In the genomic region with DNA sequence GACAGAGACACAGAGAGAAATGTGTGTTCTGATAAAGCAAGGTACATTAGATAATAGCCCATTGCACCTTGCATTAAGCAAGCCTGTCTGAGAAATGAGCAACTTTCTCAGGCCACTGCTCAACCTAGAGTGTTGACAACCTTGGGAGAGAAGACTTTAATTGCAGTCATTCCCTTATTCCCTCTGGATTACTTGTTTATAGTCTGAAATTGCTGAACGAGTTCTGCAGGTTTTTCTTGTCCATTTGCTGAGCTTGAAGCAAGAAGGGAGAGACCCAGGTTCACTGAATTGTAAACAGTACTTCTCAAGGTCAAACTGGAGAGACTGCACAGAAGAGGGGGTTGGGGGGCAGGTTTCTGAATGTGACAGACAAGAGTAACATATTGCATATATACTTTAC, we compare ENCODE assay signal across 14 cellular contexts.
DNase-seq lines count a peak whose midpoint lies in the region; ATAC-seq, FAIRE-seq and TF ChIP-seq lines count a peak whose summit lies in the region.
"Had no signal": no experiment of that assay in that cellular context is flagged by ENCODE, and none has a peak within 500 bp of the region (broad histone marks: within the 10 kb centered on the region; RNA-seq: fewer than 3 reads in every experiment).

No MANE protein-coding gene starts in this region.

- peak overlapping the region; percentile 58 for H2AFZ ChIP-seq in GM12878 (ENCODE audit: control insufficient read depth, low read depth, low read length)

- no peak for TF ChIP-seq EP300 in GM12878 (IDR thresholded peaks at IDR 0.05; ENCODE audit: borderline replicate concordance in 1 of 2, control insufficient read depth in 1 of 2, low read depth in 2 of 2, low read length in 2 of 2)

- 0% methylated on average over 1 of the region's 1 CpG for WGBS in GM12878 (ENCODE audit: insufficient coverage, insufficient replicate concordance, low lambda C conversion rate, missing lambda C conversion rate)

- H3K4me1 ChIP-seq in BLaER1 (peaks cover 63% of the 10 kb centered on the region), GM12878 (ENCODE audit: control insufficient read depth, insufficient read depth, low read length) (peaks cover 60% of the 10 kb centered on the region), mucosa of descending colon (ENCODE audit: low read depth) (peaks cover 43% of the 10 kb centered on the region)

- SMC1A ChIA-PET in GM12878 (lab: Charles Lee; ENCODE audit: uncharacterized antibody, unreplicated experiment), result interaction anchor here (0.6 to 12.8 kb wide), 18 partner anchors 8 to 399 kb away, joined by 3 to 319 read pairs (median 4); no protein-coding TSS in a partner anchor

- H3K9me3 ChIP-seq in BLaER1 (no peaks in the 10 kb centered on the region), GM12878 (replicated peaks; ENCODE audit: control insufficient read depth, insufficient read depth, low read length) (no peaks in the 10 kb centered on the region; the same call in 2 of the 3 replicates), mucosa of descending colon (no peaks in the 10 kb centered on the region)
- H3K9me3 ChIP-seq: gastrocnemius medialis had no signal

- TF ChIP-seq POLR2A in GM12878 (IDR thresholded peaks at IDR 0.05; ENCODE audit: low read depth, low read length), result no peak

- H3K36me3 ChIP-seq in BLaER1 (no peaks in the 10 kb centered on the region), GM12878 (ENCODE audit: control insufficient read depth in 2 of 2, insufficient read depth in 2 of 2, low read length in 1 of 2) (no peaks in the 10 kb centered on the region), mucosa of descending colon (ENCODE audit: low read depth) (no peaks in the 10 kb centered on the region)
- H3K36me3 ChIP-seq: gastrocnemius medialis had no signal

- no peak for FAIRE-seq in GM12878 (lab: Jason Lieb, UNC)

- CTCF ChIA-PET in GM12878 (lab: Yijun Ruan, JAX), result interaction anchor here (1.0 to 6.0 kb wide), 10 partner anchors 10 to 180 kb away, joined by 3 to 59 read pairs (median 4); no protein-coding TSS in a partner anchor

- ATAC-seq in GM12878 (no peak), mucosa of descending colon (peak; percentile 77), HG03095 (IDR thresholded peaks at IDR 0.05; ENCODE audit: unreplicated experiment) (no peak)
- ATAC-seq: activated CD4-positive, alpha-beta T cell treated with anti-CD3 and anti-CD28 coated beads for 36 hours; gastrocnemius medialis had no signal

- no peaks in the 10 kb centered on the region for H4K20me1 ChIP-seq in BLaER1
- H4K20me1 ChIP-seq in GM12878 (ENCODE audit: control insufficient read depth, insufficient read depth), result no peaks in the 10 kb centered on the region

- no TSS peak for BruUV-seq in GM12878 (replicated peaks; lab: Mats Ljungman, UMichigan)

- H3K27me3 ChIP-seq in BLaER1 (no peaks in the 10 kb centered on the region), GM12878 (replicated peaks in 1 of 2; ENCODE audit: control insufficient read depth in 2 of 2, insufficient read depth in 2 of 2, low read length in 1 of 2) (no peaks in the 10 kb centered on the region)
- H3K27me3 ChIP-seq: gastrocnemius medialis had no signal

- TF ChIP-seq RAD21 in GM12878 (IDR thresholded peaks at IDR 0.05; ENCODE audit: insufficient read depth, low read depth, low read length), result no peak

- peak overlapping the region; percentile 62 for H3K27ac ChIP-seq in BLaER1
- H3K27ac ChIP-seq in GM12878 (ENCODE audit: control insufficient read depth, insufficient read depth), result peak overlapping the region; percentile 70

- TF ChIP-seq CTCF in GM12878 (IDR thresholded peaks at IDR 0.05 in 2 of 3, conservative IDR thresholded peaks at IDR 0.05 in 1 of 3; ENCODE audit: control insufficient read depth in 2 of 3, extremely low read depth in 1 of 3, insufficient read depth in 1 of 3, low read depth in 3 of 3, low read length in 3 of 3), result no peak
- no peak for TF ChIP-seq CTCF in mucosa of descending colon (IDR thresholded peaks at IDR 0.05)

- no peaks in the 10 kb centered on the region; the same call in none of the 2 replicates for H3K79me2 ChIP-seq in GM12878 (ENCODE audit: control insufficient read depth, insufficient read depth, low read length)

- no peak overlapping the region for H3K9ac ChIP-seq in BLaER1
- H3K9ac ChIP-seq in GM12878 (ENCODE audit: control insufficient read depth, insufficient read depth, low read length), result peak overlapping the region; percentile 44

- in situ Hi-C loops in GM12878 (cut with MboI), result no loop called here

- DNase-seq in HPDE6-E6E7 (ENCODE audit: extremely low spot score) (peak; percentile 48), GM12878 (ENCODE audit: low read depth, low spot score) (no peak), mucosa of descending colon (peak in 2 of 3 donors; percentile 24 to 83), COLO668 (lab: John Stamatoyannopoulos, UW; ENCODE audit: unreplicated experiment) (no peak), NCI-H187 treated with DMSO at 0.1 percent for 48 hours (lab: John Stamatoyannopoulos, UW) (no peak), D341Med (ENCODE audit: low spot score) (no peak)
- DNase-seq: activated CD4-positive, alpha-beta T cell treated with anti-CD3 and anti-CD28 coated beads for 36 hours; activated naive CD4-positive, alpha-beta T cell treated with Interleukin-2 at 50 U/mL for 16 hours; CD4-positive, alpha-beta T cell; gastrocnemius medialis; NCI-H2081 treated with DMSO at 0.1 percent for 48 hours had no signal

- RAD21 ChIA-PET in GM12878 (lab: Charles Lee; ENCODE audit: unreplicated experiment), result interaction anchor here (0.6 to 15.5 kb wide), 16 partner anchors 8 to 521 kb away, joined by 3 to 346 read pairs (median 3); no protein-coding TSS in a partner anchor

- POLR2A ChIA-PET in GM12878 (lab: Charles Lee), result interaction anchor here (0.5 to 15.5 kb wide), 10 partner anchors 8 to 409 kb away, joined by 3 to 204 read pairs (median 4); no protein-coding TSS in a partner anchor

- intact Hi-C loops in GM12878 (cut with micrococcal nuclease; ENCODE audit: unreplicated experiment) (no loop called here), mucosa of descending colon (cut with DNase I, micrococcal nuclease) (no loop called here)

- H3K4me2 ChIP-seq in BLaER1 (peak overlapping the region; percentile 56), GM12878 (ENCODE audit: control insufficient read depth, insufficient read depth) (peak overlapping the region; percentile 32; the same call in 1 of the 2 replicates)

- H3K4me3 ChIP-seq in BLaER1 (no peak overlapping the region), GM12878 (no peak overlapping the region), mucosa of descending colon (no peak overlapping the region)
- H3K4me3 ChIP-seq: gastrocnemius medialis, skin epidermis had no signal

TF ChIP-seq in GM12878, 131 proteins besides CTCF, POLR2A, EP300 and RAD21:
- TF ChIP-seq, protein P1, sequence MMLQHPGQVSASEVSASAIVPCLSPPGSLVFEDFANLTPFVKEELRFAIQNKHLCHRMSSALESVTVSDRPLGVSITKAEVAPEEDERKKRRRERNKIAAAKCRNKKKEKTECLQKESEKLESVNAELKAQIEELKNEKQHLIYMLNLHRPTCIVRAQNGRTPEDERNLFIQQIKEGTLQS (IDR thresholded peaks at IDR 0.05; ENCODE audit: borderline replicate concordance, extremely low read depth, low read depth, low read length), result no peak
- TF ChIP-seq, protein P2, sequence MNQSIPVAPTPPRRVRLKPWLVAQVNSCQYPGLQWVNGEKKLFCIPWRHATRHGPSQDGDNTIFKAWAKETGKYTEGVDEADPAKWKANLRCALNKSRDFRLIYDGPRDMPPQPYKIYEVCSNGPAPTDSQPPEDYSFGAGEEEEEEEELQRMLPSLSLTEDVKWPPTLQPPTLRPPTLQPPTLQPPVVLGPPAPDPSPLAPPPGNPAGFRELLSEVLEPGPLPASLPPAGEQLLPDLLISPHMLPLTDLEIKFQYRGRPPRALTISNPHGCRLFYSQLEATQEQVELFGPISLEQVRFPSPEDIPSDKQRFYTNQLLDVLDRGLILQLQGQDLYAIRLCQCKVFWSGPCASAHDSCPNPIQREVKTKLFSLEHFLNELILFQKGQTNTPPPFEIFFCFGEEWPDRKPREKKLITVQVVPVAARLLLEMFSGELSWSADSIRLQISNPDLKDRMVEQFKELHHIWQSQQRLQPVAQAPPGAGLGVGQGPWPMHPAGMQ (IDR thresholded peaks at IDR 0.05; ENCODE audit: borderline replicate concordance), result no peak
- peak; percentile 91; the same call in 1 of the 2 replicates for TF ChIP-seq ESRRA (IDR thresholded peaks at IDR 0.05; ENCODE audit: low read length)
- no peak for TF ChIP-seq MEF2B (IDR thresholded peaks at IDR 0.05; ENCODE audit: partially characterized antibody, poor library complexity, severe bottlenecking)
- TF ChIP-seq IRF4 (IDR thresholded peaks at IDR 0.05; ENCODE audit: low read depth, low read length), result no peak
- no peak for TF ChIP-seq ZSCAN29 (IDR thresholded peaks at IDR 0.05)
- TF ChIP-seq CBX5 (IDR thresholded peaks at IDR 0.05; ENCODE audit: low read depth), result 0 out of 2 replicates have a peak, but pooled peaks have one; percentile 44
- TF ChIP-seq SMAD5 (IDR thresholded peaks at IDR 0.05; ENCODE audit: low read depth), result no peak
- no peak for TF ChIP-seq YY1 (IDR thresholded peaks at IDR 0.05; ENCODE audit: low read depth, low read length)
- TF ChIP-seq WRNIP1 (IDR thresholded peaks at IDR 0.05; ENCODE audit: borderline replicate concordance, low read depth, low read length), result no peak

Comparison
In these comparisons a context has a peak if more than half of its experiments do, and no peak if none do; other contexts are left out.
1. DNase-seq: peak in HPDE6-E6E7 (single experiment) and mucosa of descending colon (2 of 3); none in GM12878 (single experiment), COLO668 (single experiment), NCI-H187 treated with DMSO at 0.1 percent for 48 hours (single experiment) and D341Med (single experiment).